Comparison of ENCODE assay signal across 9 cellular contexts in the genomic region with DNA sequence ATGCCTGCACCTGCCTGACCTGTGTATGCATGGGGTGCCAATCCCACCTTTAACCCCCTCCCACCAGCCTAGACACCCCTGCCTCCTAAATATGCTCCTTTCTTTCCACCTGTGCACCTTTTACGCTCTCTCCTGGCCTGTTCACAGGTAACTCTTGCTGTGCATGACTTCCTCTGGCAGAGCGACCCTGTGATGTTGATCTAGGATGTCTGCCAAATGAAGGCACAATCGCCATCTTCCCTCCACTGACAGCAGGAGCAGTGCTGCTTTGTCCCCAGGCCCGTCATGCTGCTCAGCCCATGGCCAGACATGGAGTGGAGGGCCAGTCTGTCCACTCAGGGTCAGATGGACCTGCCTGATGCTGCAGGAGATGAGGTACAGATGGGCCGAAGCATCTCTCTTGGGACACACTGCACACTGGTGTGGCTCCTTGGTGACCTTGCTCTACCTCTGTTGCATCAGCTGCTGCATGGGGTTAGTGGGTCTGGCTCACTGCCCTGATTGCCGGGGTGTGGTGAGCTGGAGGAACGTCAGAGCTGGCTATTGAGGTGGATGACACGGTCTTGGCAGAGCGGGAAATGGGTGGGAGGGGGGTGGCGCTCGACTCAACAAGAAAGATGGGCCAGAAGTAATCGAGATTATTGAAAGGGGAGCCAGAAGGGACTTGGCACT.
DNase-seq lines count a peak whose midpoint lies in the region; ATAC-seq and TF ChIP-seq lines count a peak whose summit lies in the region.
"Had no signal": no experiment of that assay in that cellular context is flagged by ENCODE, and none has a peak within 500 bp of the region (broad histone marks: within the 10 kb centered on the region; RNA-seq: fewer than 3 reads in every experiment).

No MANE protein-coding gene starts in this region.

- no peak overlapping the region for H3K27ac ChIP-seq in upper lobe of right lung

- H3K9me3 ChIP-seq in upper lobe of right lung, result no peaks in the 10 kb centered on the region

- H3K27me3 ChIP-seq in upper lobe of right lung, result no peaks in the 10 kb centered on the region

- no peak overlapping the region for H3K4me3 Mint-ChIP-seq in natural killer cell
- H3K4me3 Mint-ChIP-seq: activated T-cell treated with anti-CD3 and anti-CD28 coated beads, Interleukin-2, amount 50 U/mL, for 4 hours had no signal

- H3K36me3 ChIP-seq in upper lobe of right lung, result no peaks in the 10 kb centered on the region

- no peaks in the 10 kb centered on the region for H3K36me3 Mint-ChIP-seq in natural killer cell

- intact Hi-C loops in upper lobe of right lung (cut with DNase I), result no loop called here
- intact Hi-C loops in natural killer cell (cut with micrococcal nuclease), result no loop called here

- no peak overlapping the region for H3K27ac Mint-ChIP-seq in natural killer cell

- peaks cover 10% of the 10 kb centered on the region for H3K4me1 ChIP-seq in upper lobe of right lung

- ATAC-seq in upper lobe of right lung (peak; percentile 19), HG03196 (IDR thresholded peaks at IDR 0.05; ENCODE audit: unreplicated experiment) (no peak), natural killer cell (no peak)
- ATAC-seq: activated T-cell treated with anti-CD3 and anti-CD28 coated beads, Interleukin-2, amount 50 U/mL, for 4 hours had no signal

- H3K27me3 Mint-ChIP-seq in natural killer cell (ENCODE audit: low read depth in 2 of 2), result peaks cover 0 to 4% of the 10 kb centered on the region in 2 donors

- TF ChIP-seq CTCF in upper lobe of right lung (IDR thresholded peaks at IDR 0.05), result no peak
- TF ChIP-seq CTCF in natural killer cell (IDR thresholded peaks at IDR 0.05), result no peak

- no peak overlapping the region for H3K4me3 ChIP-seq in upper lobe of right lung

- no peaks in the 10 kb centered on the region for H3K4me1 Mint-ChIP-seq in natural killer cell

- no peaks in the 10 kb centered on the region for H3K9me3 Mint-ChIP-seq in natural killer cell
- H3K9me3 Mint-ChIP-seq: activated T-cell treated with anti-CD3 and anti-CD28 coated beads, Interleukin-2, amount 50 U/mL, for 4 hours had no signal

- DNase-seq in NCI-H2107 treated with DMSO at 0.1 percent for 48 hours (lab: John Stamatoyannopoulos, UW; ENCODE audit: unreplicated experiment) (peak; percentile 2), NCI-H2107 (lab: John Stamatoyannopoulos, UW) (no peak), RKO (ENCODE audit: low spot score) (peak; percentile 12), fibroblast of the conjunctiva (ENCODE audit: low read depth) (peak; percentile 73), upper lobe of right lung (no peak), kidney glomerular epithelial cell (lab: John Stamatoyannopoulos, UW) (no peak), natural killer cell (no peak)
- DNase-seq: activated T-cell treated with anti-CD3 and anti-CD28 coated beads, Interleukin-2, amount 50 U/mL, for 4 hours had no signal

Comparison
In these comparisons a context has a peak if more than half of its experiments do, and no peak if none do; other contexts are left out.
1. DNase-seq: peak in NCI-H2107 treated with DMSO at 0.1 percent for 48 hours (single experiment), RKO (single experiment) and fibroblast of the conjunctiva (single experiment); none in NCI-H2107 (single experiment), upper lobe of right lung (single experiment), kidney glomerular epithelial cell (single experiment) and natural killer cell (single experiment).